In the genomic region with DNA sequence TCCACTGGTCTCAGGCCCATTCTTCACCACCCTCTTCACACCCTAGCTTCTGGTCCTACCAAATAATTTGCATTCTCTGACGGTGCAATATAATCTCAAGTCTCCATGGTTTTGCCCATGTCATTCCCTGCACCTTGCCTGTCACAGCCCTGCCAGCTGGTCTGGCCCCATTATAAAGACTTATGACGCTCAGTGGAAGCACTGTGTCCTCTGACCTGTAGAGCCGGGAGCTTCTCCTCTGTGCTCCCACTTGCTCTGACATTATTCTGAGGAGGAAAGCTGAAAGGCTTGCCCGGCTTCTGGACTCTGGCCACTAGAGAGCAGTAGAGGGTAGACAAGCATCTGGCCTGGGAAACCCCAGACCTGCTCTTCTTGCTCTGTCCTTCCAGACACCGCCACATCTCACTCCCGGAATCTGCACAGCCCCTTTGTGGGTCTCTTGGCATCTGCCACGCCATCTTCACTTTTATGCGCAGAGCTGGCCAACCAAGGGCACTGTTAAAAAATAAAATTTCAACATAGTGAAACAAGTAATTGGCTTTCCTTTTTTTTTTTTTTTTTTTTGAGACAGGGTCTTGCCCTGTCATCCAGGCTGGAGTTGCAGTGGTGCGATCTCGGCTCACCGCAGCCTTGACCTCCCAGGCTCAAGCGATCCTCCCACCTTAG, we compare ENCODE assay signal across 8 cellular contexts. TPM values are rescaled to one million over a fixed set of nuclear protein-coding genes. Genes with fewer than 3 reads are reported as not detected.
A peak's percentile ranks its signal among the peaks of the same experiment; 100 is the strongest.
DNase-seq lines count a peak whose midpoint lies in the region; ATAC-seq and TF ChIP-seq lines count a peak whose summit lies in the region.

No MANE protein-coding gene starts in this region.

- H3K4me3 ChIP-seq in cardiac muscle cell: no peak overlapping the region

- H3K27ac ChIP-seq in cardiac muscle cell: no peak overlapping the region

- ATAC-seq in GM18498 (IDR thresholded peaks at IDR 0.05; ENCODE audit: unreplicated experiment): peak; percentile 91
- ATAC-seq in HG02798 (IDR thresholded peaks at IDR 0.05; ENCODE audit: poor library complexity, unreplicated experiment): peak; percentile 90
- ATAC-seq in HG03025 (IDR thresholded peaks at IDR 0.05; ENCODE audit: low FRiP score, unreplicated experiment): no peak

- H3K36me3 ChIP-seq in cardiac muscle cell: no peaks in the 10 kb centered on the region

- peak; percentile 91 for DNase-seq in NCI-H1436 (lab: John Stamatoyannopoulos, UW)
- DNase-seq in SW 1271 (lab: John Stamatoyannopoulos, UW): peak; percentile 47 to 68
- DNase-seq in activated naive CD8-positive, alpha-beta T cell treated with anti-CD3 and anti-CD28 coated beads, Interleukin-2, amount 50 U/mL, for 16 hours (ENCODE audit: low read depth, low spot score): peak; percentile 59
- DNase-seq in cardiac muscle cell (ENCODE audit: low read depth in 1 of 2, low spot score in 1 of 2): peak; percentile 89 to 90
- DNase-seq in pulmonary artery endothelial cell (ENCODE audit: low read depth, low spot score): peak; percentile 55

- H3K9me3 ChIP-seq in cardiac muscle cell (ENCODE audit: low read depth): no peaks in the 10 kb centered on the region

- peak; percentile 95 for TF ChIP-seq CTCF in cardiac muscle cell (IDR thresholded peaks at IDR 0.05; ENCODE audit: low read depth, low read length)

- H3K27me3 ChIP-seq in cardiac muscle cell: no peaks in the 10 kb centered on the region

- H3K4me1 ChIP-seq in cardiac muscle cell (ENCODE audit: low read depth): no peaks in the 10 kb centered on the region

RNA-seq across cellular contexts. Expression of gene NENF, which starts 44.4 kb away (rescaled TPM):
- total RNA-seq in cardiac muscle cell (23.7 and 33.7 TPM in 2 replicates), pulmonary artery endothelial cell (19.9 and 23.3 TPM in 2 replicates)
- 34.6 and 48.3 TPM in 2 replicates for polyA plus RNA-seq in cardiac muscle cell
